In genomic region chr11:16946477-16947282, GRCh38 we compare ENCODE assay signal across 12 cellular contexts.
DNase-seq lines count a peak whose midpoint lies in the region; ATAC-seq and TF ChIP-seq lines count a peak whose summit lies in the region.
"Had no signal": no experiment of that assay in that cellular context is flagged by ENCODE, and none has a peak within 500 bp of the region (broad histone marks: within the 10 kb centered on the region; RNA-seq: fewer than 3 reads in every experiment).

No MANE protein-coding gene starts in this region.

- TF ChIP-seq CTCF in VCaP (conservative IDR thresholded peaks at IDR 0.05) (no peak), H9 (conservative IDR thresholded peaks at IDR 0.05) (no peak)

- no peaks in the 10 kb centered on the region for H3K27me3 ChIP-seq in BLaER1 treated with 17β-estradiol and CSF1 and Interleukin-3, amounts not matched to agents 10 nM and 100 nM
- no peaks in the 10 kb centered on the region for H3K27me3 ChIP-seq in H9 (ENCODE audit: insufficient read depth, low read length)
- H3K27me3 ChIP-seq: brain microvascular endothelial cell had no signal

- no peak overlapping the region for H2BK5ac ChIP-seq in H9 (ENCODE audit: insufficient read length, low read length)

- H3K23ac ChIP-seq in H9 (ENCODE audit: insufficient read length, low read depth, low read length): no peak overlapping the region

- no peak overlapping the region for H3K18ac ChIP-seq in H9 (ENCODE audit: insufficient read length, low read depth, low read length)

- H3K4me1 ChIP-seq in BLaER1 treated with 17β-estradiol and CSF1 and Interleukin-3, amounts not matched to agents 10 nM and 100 nM: peaks cover 7 to 15% (median 12%) of the 10 kb centered on the region in 10 experiments; a peak in 17 of 20 replicates
- peaks cover 2% of the 10 kb centered on the region; the same call in 1 of the 2 replicates for H3K4me1 ChIP-seq in H9 (ENCODE audit: insufficient read depth, low read length)

- peak overlapping the region in 2 of 11 experiments; percentile 7 to 20; a peak in 1 of 22 replicates for H3K9ac ChIP-seq in BLaER1 treated with 17β-estradiol and CSF1 and Interleukin-3, amounts not matched to agents 10 nM and 100 nM
- H3K9ac ChIP-seq in H9 (ENCODE audit: extremely low read depth, insufficient read length, low read length): no peak overlapping the region
- H3K9ac ChIP-seq: parathyroid adenoma had no signal

- H3K4me3 ChIP-seq in BLaER1 treated with 17β-estradiol and CSF1 and Interleukin-3, amounts not matched to agents 10 nM and 100 nM: no peak overlapping the region

- no peaks in the 10 kb centered on the region for H3K27me3 Mint-ChIP-seq in H9 (ENCODE audit: low read depth)

- ATAC-seq in GM19372 (IDR thresholded peaks at IDR 0.05; ENCODE audit: low read depth, unreplicated experiment): peak; percentile 42
- ATAC-seq in HG03064 (IDR thresholded peaks at IDR 0.05; ENCODE audit: low read depth, unreplicated experiment): peak; percentile 56

- no peaks in the 10 kb centered on the region for H3K9me3 Mint-ChIP-seq in H9
- H3K9me3 Mint-ChIP-seq: CD4-positive, CD25-positive, alpha-beta regulatory T cell had no signal

- no peak for DNase-seq in NCI-H345 treated with DMSO at 0.1 percent for 48 hours (lab: John Stamatoyannopoulos, UW; ENCODE audit: unreplicated experiment)
- DNase-seq in H9: no peak
- no peak for DNase-seq in erythroblast (lab: John Stamatoyannopoulos, UW)
- DNase-seq in NCI-H1694 treated with DMSO at 0.1 percent for 48 hours (lab: John Stamatoyannopoulos, UW): no peak
- DNase-seq: GOT3 had no signal

- no peak overlapping the region for H3K4me3 Mint-ChIP-seq in H9
- H3K4me3 Mint-ChIP-seq: CD4-positive, CD25-positive, alpha-beta regulatory T cell had no signal

- H3K4ac ChIP-seq in H9 (ENCODE audit: low read depth, low read length): no peak overlapping the region

- no peaks in the 10 kb centered on the region for H3K36me3 ChIP-seq in BLaER1 treated with 17β-estradiol and CSF1 and Interleukin-3, amounts not matched to agents 10 nM and 100 nM
- H3K36me3 ChIP-seq: brain microvascular endothelial cell had no signal

- no peak overlapping the region for H3K56ac ChIP-seq in H9 (ENCODE audit: insufficient read length, low read depth, low read length)

- no CpG with 5 or more reads among the region's 6 CpGs for WGBS in H9 (ENCODE audit: extremely low coverage, insufficient read length, low lambda C conversion rate)

- H3K79me2 ChIP-seq in H9 (ENCODE audit: insufficient read depth, low read length): no peaks in the 10 kb centered on the region

- no peak overlapping the region for H3K27ac ChIP-seq in BLaER1 treated with 17β-estradiol and CSF1 and Interleukin-3, amounts not matched to agents 10 nM and 100 nM
- peak overlapping the region; percentile 3; the same call in 1 of the 2 replicates for H3K27ac ChIP-seq in VCaP
- H3K27ac ChIP-seq in H9 (ENCODE audit: insufficient read length, low read depth, low read length): no peak overlapping the region
- H3K27ac ChIP-seq: brain microvascular endothelial cell, parathyroid adenoma had no signal

- TF ChIP-seq POLR2A in erythroblast (IDR thresholded peaks at IDR 0.05; ENCODE audit: low read length): no peak

- H4K20me1 ChIP-seq in BLaER1 treated with 17β-estradiol and CSF1 and Interleukin-3, amounts not matched to agents 10 nM and 100 nM: no peaks in the 10 kb centered on the region
- H4K20me1 ChIP-seq in H9 (ENCODE audit: control insufficient read depth, insufficient read depth, insufficient read length): no peaks in the 10 kb centered on the region

- no peak overlapping the region for H3K27ac Mint-ChIP-seq in H9

- no peak overlapping the region for H3K14ac ChIP-seq in H9 (ENCODE audit: insufficient read depth, low read length)

- H2BK12ac ChIP-seq in H9 (ENCODE audit: insufficient read length, low read depth, low read length): no peak overlapping the region

- H3K79me1 ChIP-seq in H9 (ENCODE audit: insufficient read depth, low read depth, low read length, poor library complexity, severe bottlenecking): no peaks in the 10 kb centered on the region

- peaks cover 32% of the 10 kb centered on the region in 2 experiments for H3K4me1 Mint-ChIP-seq in H9

- H4K91ac ChIP-seq in H9 (ENCODE audit: insufficient read length, low read depth, low read length): no peak overlapping the region

- H2BK120ac ChIP-seq in H9 (ENCODE audit: low read depth, low read length, poor library complexity, severe bottlenecking): no peak overlapping the region

- no peak overlapping the region for H4K8ac ChIP-seq in H9 (replicated peaks; ENCODE audit: insufficient read length, low read depth, low read length)

- no peak overlapping the region for H4K5ac ChIP-seq in H9 (ENCODE audit: insufficient read length, low read depth, low read length)

- no peaks in the 10 kb centered on the region for H3K9me3 ChIP-seq in BLaER1 treated with 17β-estradiol and CSF1 and Interleukin-3, amounts not matched to agents 10 nM and 100 nM (replicated peaks in 1 of 11)
- H3K9me3 ChIP-seq in H9 (ENCODE audit: control insufficient read depth, low read depth, low read length): no peaks in the 10 kb centered on the region

- no peaks in the 10 kb centered on the region for H3K23me2 ChIP-seq in H9 (ENCODE audit: insufficient read length, low read depth, low read length, poor library complexity, severe bottlenecking)

- no peak overlapping the region for H2BK20ac ChIP-seq in H9 (ENCODE audit: low read depth, low read length, poor library complexity, severe bottlenecking)

- H3K36me3 Mint-ChIP-seq in H9 (ENCODE audit: insufficient read depth in 1 of 3, low read depth in 3 of 3): no peaks in the 10 kb centered on the region
- H3K36me3 Mint-ChIP-seq: CD4-positive, CD25-positive, alpha-beta regulatory T cell had no signal

- H3K4me2 ChIP-seq in BLaER1 treated with 17β-estradiol and CSF1 and Interleukin-3, amounts not matched to agents 10 nM and 100 nM: peak overlapping the region in 10 of 11 experiments; percentile 20 to 66 (median 48); a peak in 17 of 22 replicates
- no peak overlapping the region for H3K4me2 ChIP-seq in H9 (ENCODE audit: insufficient read depth, insufficient read length, low read length)

- no peak overlapping the region for H2AFZ ChIP-seq in H9 (ENCODE audit: low read length)
- H2AFZ ChIP-seq: parathyroid adenoma had no signal

- H3T11ph ChIP-seq in H9 (ENCODE audit: low read length): no peak overlapping the region

- H2BK15ac ChIP-seq in H9 (ENCODE audit: low read depth, low read length): no peak overlapping the region

- no peak overlapping the region for H2AK5ac ChIP-seq in H9 (ENCODE audit: insufficient read length, low read length)
